37 cellular contexts compared by ENCODE assay signal in the genomic region with DNA sequence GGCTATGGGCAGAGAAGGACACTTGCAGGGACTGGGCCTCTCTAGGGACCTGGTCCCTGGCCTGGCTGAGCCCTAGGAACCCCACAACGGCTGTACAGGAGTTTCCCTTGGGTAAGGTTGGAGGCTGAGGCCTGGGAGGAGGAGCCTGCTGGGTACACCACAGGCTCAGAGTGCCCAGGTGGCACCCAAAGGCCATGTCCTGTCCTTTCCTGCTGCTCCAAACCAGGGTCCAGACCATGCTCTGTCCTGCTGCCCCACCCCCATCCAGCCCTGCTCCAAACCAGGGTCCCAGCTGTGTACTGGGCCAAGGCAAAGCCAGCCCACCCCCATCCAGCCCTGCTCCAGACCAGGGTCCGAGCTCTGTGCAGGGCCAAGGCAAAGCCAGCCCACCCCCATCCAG. TPM values are rescaled to one million over a fixed set of nuclear protein-coding genes. Genes with fewer than 3 reads are reported as not detected.
"Had no signal": no experiment of that assay in that cellular context is flagged by ENCODE, and none has a peak within 500 bp of the region (broad histone marks: within the 10 kb centered on the region; RNA-seq: fewer than 3 reads in every experiment).

No MANE protein-coding gene starts in this region.

- H3K4me3 ChIP-seq: ascending aorta, cardiac muscle cell, MG63, Peyer's patch had no signal

- H3K27ac Mint-ChIP-seq: activated B cell treated with CpG ODN at 0.5 μM for 24 hours; activated CD4-positive, alpha-beta memory T cell treated with anti-CD3 and anti-CD28 coated beads for 36 hours; activated naive CD8-positive, alpha-beta T cell treated with anti-CD3 and anti-CD28 coated beads for 36 hours; activated T-helper 1 cell treated with anti-CD3 and anti-CD28 coated beads, Interleukin-12 subunit alpha, Interleukin-12 subunit beta, Interleukin-2, Interleukin-4 antibody, amounts not matched to agents 30 ng/mL and 10 ng/mL and 1 ng/mL, durations not matched to agents 14 hours and 24 hours and 36 hours had no signal

- ATAC-seq: activated T-cell treated with anti-CD3 and anti-CD28 coated beads, Interleukin-2, amount 50 U/mL, for 4 hours; PC-3; SK-N-SH treated with all-trans-retinoic acid at 6 μM for 48 hours had no signal

- H3K4me3 Mint-ChIP-seq: activated B cell treated with CpG ODN at 0.5 μM for 24 hours; activated CD4-positive, alpha-beta memory T cell treated with anti-CD3 and anti-CD28 coated beads for 36 hours; activated naive CD8-positive, alpha-beta T cell treated with anti-CD3 and anti-CD28 coated beads for 36 hours; activated T-cell treated with anti-CD3 and anti-CD28 coated beads, Interleukin-2, amount 50 U/mL, for 4 hours; activated T-helper 1 cell treated with anti-CD3 and anti-CD28 coated beads, Interleukin-12 subunit alpha, Interleukin-12 subunit beta, Interleukin-2, Interleukin-4 antibody, amounts not matched to agents 30 ng/mL and 10 ng/mL and 1 ng/mL, durations not matched to agents 14 hours and 24 hours and 36 hours had no signal

- H3K36me3 Mint-ChIP-seq: activated CD4-positive, alpha-beta memory T cell treated with anti-CD3 and anti-CD28 coated beads for 36 hours; activated naive CD8-positive, alpha-beta T cell treated with anti-CD3 and anti-CD28 coated beads for 36 hours had no signal

- H3K9me3 ChIP-seq: ascending aorta, MG63, Peyer's patch had no signal

- H3K36me3 ChIP-seq: ascending aorta, cardiac muscle cell, MG63, Peyer's patch had no signal

- H3K9me3 Mint-ChIP-seq: activated B cell treated with CpG ODN at 0.5 μM for 24 hours; activated CD4-positive, alpha-beta memory T cell treated with anti-CD3 and anti-CD28 coated beads for 36 hours; activated naive CD8-positive, alpha-beta T cell treated with anti-CD3 and anti-CD28 coated beads for 36 hours; activated T-cell treated with anti-CD3 and anti-CD28 coated beads, Interleukin-2, amount 50 U/mL, for 4 hours; activated T-helper 1 cell treated with anti-CD3 and anti-CD28 coated beads, Interleukin-12 subunit alpha, Interleukin-12 subunit beta, Interleukin-2, Interleukin-4 antibody, amounts not matched to agents 30 ng/mL and 10 ng/mL and 1 ng/mL, durations not matched to agents 14 hours and 24 hours and 36 hours had no signal

- H3K27me3 ChIP-seq: ascending aorta, cardiac muscle cell, MG63, Peyer's patch had no signal

- H3K27ac ChIP-seq: ascending aorta, cardiac muscle cell, Peyer's patch, VCaP had no signal

- H3K27me3 Mint-ChIP-seq: activated B cell treated with CpG ODN at 0.5 μM for 24 hours; activated CD4-positive, alpha-beta memory T cell treated with anti-CD3 and anti-CD28 coated beads for 36 hours; activated naive CD8-positive, alpha-beta T cell treated with anti-CD3 and anti-CD28 coated beads for 36 hours had no signal

- DNase-seq: activated B cell treated with CpG ODN at 0.5 μM for 24 hours; activated CD4-positive, alpha-beta memory T cell treated with anti-CD3 and anti-CD28 coated beads for 36 hours; activated CD4-positive, alpha-beta T cell treated with anti-CD3 and anti-CD28 coated beads for 4 hours; activated CD4-positive, alpha-beta T cell treated with anti-CD3 and anti-CD28 coated beads, Interleukin-2, amount 50 U/mL, for 1 hour; activated CD4-positive, CD25-positive, alpha-beta regulatory T cell treated with anti-CD3 and anti-CD28 coated beads, Interleukin-2, amount 50 U/mL, for 72 hours; activated CD8-positive, alpha-beta memory T cell treated with anti-CD3 and anti-CD28 coated beads, Interleukin-2, amount 50 U/mL, for 4 hours; activated naive CD4-positive, alpha-beta T cell; activated naive CD4-positive, alpha-beta T cell treated with anti-CD3 and anti-CD28 coated beads, Interleukin-2, amount 50 U/mL, for 16 hours; activated naive CD8-positive, alpha-beta T cell treated with anti-CD3 and anti-CD28 coated beads for 36 hours; activated T-cell treated with anti-CD3 and anti-CD28 coated beads for 4 hours; activated T-cell treated with anti-CD3 and anti-CD28 coated beads, Interleukin-2, amount 50 U/mL, for 4 hours; amniotic stem cell; Kasumi-1; KG1; MG63; NCI-H1048; NCI-H1105 treated with DMSO at 0.1 percent for 48 hours; NCI-H1436 treated with DMSO at 0.1 percent for 48 hours; NCI-H1694 treated with DMSO at 0.1 percent for 48 hours; NCI-H2029; NCI-H345; NCI-H524 treated with DMSO at 0.1 percent for 48 hours; PC-3; RPMI8226; SIG-M5; SW 1271; T-helper 1 cell; T-helper 2 cell; T-helper 9 cell had no signal

- H3K4me1 ChIP-seq: ascending aorta, Peyer's patch had no signal

- H3K4me1 Mint-ChIP-seq: activated B cell treated with CpG ODN at 0.5 μM for 24 hours; activated naive CD8-positive, alpha-beta T cell treated with anti-CD3 and anti-CD28 coated beads for 36 hours had no signal

RNA-seq across cellular contexts. Expression of gene ZNF488, which starts 35.3 kb away (rescaled TPM):
- total RNA-seq: activated B cell treated with CpG ODN at 0.5 μM for 24 hours; activated T-helper 1 cell treated with anti-CD3 and anti-CD28 coated beads, Interleukin-12 subunit alpha, Interleukin-12 subunit beta, Interleukin-2, Interleukin-4 antibody, amounts not matched to agents 30 ng/mL and 10 ng/mL and 1 ng/mL, durations not matched to agents 14 hours and 24 hours and 36 hours; ascending aorta; NCI-H460; SK-MEL-5 had no signal
